ENCODE assay signal across 14 cellular contexts in genomic region chr17:17513626-17514025, GRCh38. TPM values are rescaled to one million over a fixed set of nuclear protein-coding genes. Genes with fewer than 3 reads are reported as not detected.
A peak's percentile ranks its signal among the peaks of the same experiment; 100 is the strongest.
DNase-seq lines count a peak whose midpoint lies in the region; ATAC-seq and TF ChIP-seq lines count a peak whose summit lies in the region.
"Had no signal": no experiment of that assay in that cellular context is flagged by ENCODE, and none has a peak within 500 bp of the region (broad histone marks: within the 10 kb centered on the region; RNA-seq: fewer than 3 reads in every experiment).

No MANE protein-coding gene starts in this region.

- no peaks in the 10 kb centered on the region for H3K27me3 Mint-ChIP-seq in activated T-helper 17 cell treated with anti-CD3 and anti-CD28 coated beads, Interleukin-2, amount 50 U/mL, for 72 hours
- H3K27me3 Mint-ChIP-seq in nephron (ENCODE audit: low read depth) (peaks cover 5% of the 10 kb centered on the region), GM23338 (ENCODE audit: insufficient read depth, low read depth, poor library complexity) (peaks cover 15% of the 10 kb centered on the region)
- H3K27me3 Mint-ChIP-seq in activated CD4-positive, alpha-beta T cell treated with anti-CD3 and anti-CD28 coated beads, Interleukin-2, amount 10 ng/mL, durations not matched to agents 24 days and 14 days = no peaks in the 10 kb centered on the region

- no peak for ATAC-seq in activated T-helper 17 cell treated with anti-CD3 and anti-CD28 coated beads, Interleukin-2, amount 50 U/mL, for 72 hours (replicated peaks)
- ATAC-seq in omental fat pad (ENCODE audit: low FRiP score) = no peak
- ATAC-seq in GM23338 = no peak

- no peaks in the 10 kb centered on the region for H3K36me3 Mint-ChIP-seq in activated T-helper 17 cell treated with anti-CD3 and anti-CD28 coated beads, Interleukin-2, amount 50 U/mL, for 72 hours (ENCODE audit: low read depth)
- H3K36me3 Mint-ChIP-seq in nephron (ENCODE audit: low read depth) = no peaks in the 10 kb centered on the region
- H3K36me3 Mint-ChIP-seq in GM23338 (ENCODE audit: low read depth) = no peaks in the 10 kb centered on the region; the same call in 2 of the 3 replicates
- H3K36me3 Mint-ChIP-seq in activated CD4-positive, alpha-beta T cell treated with anti-CD3 and anti-CD28 coated beads, Interleukin-2, amount 10 ng/mL, durations not matched to agents 24 days and 14 days (ENCODE audit: low read depth) = no peaks in the 10 kb centered on the region

- H2AFZ ChIP-seq in GM23338 = no peak overlapping the region

- no peak overlapping the region for H3K27ac ChIP-seq in left ventricle myocardium inferior (replicated peaks)
- H3K27ac ChIP-seq in GM23338 (ENCODE audit: low read depth) = no peak overlapping the region

- H3K4me1 Mint-ChIP-seq in activated T-helper 17 cell treated with anti-CD3 and anti-CD28 coated beads, Interleukin-2, amount 50 U/mL, for 72 hours = no peaks in the 10 kb centered on the region
- peaks cover 38% of the 10 kb centered on the region for H3K4me1 Mint-ChIP-seq in nephron
- peaks cover 26% of the 10 kb centered on the region for H3K4me1 Mint-ChIP-seq in GM23338
- H3K4me1 Mint-ChIP-seq in activated CD4-positive, alpha-beta T cell treated with anti-CD3 and anti-CD28 coated beads, Interleukin-2, amount 10 ng/mL, durations not matched to agents 24 days and 14 days = no peaks in the 10 kb centered on the region

- no peaks in the 10 kb centered on the region for H4K20me1 ChIP-seq in GM23338 (replicated peaks; ENCODE audit: insufficient read depth)

- H3K4me1 ChIP-seq in left ventricle myocardium inferior (no peaks in the 10 kb centered on the region), GM23338 (ENCODE audit: insufficient read depth) (peaks cover 8% of the 10 kb centered on the region; the same call in 1 of the 2 replicates)
- H3K4me1 ChIP-seq: HAP-1 had no signal

- intact Hi-C loops in left ventricle myocardium inferior (cut with micrococcal nuclease) (no loop called here), cardiac septum (cut with DNase I) (no loop called here)
- intact Hi-C loops in activated CD4-positive, alpha-beta T cell treated with anti-CD3 and anti-CD28 coated beads, Interleukin-2, amount 10 ng/mL, durations not matched to agents 24 days and 14 days (cut with micrococcal nuclease) = no loop called here

- H3K4me3 ChIP-seq in left ventricle myocardium inferior = no peak overlapping the region
- no peak overlapping the region for H3K4me3 ChIP-seq in GM23338
- H3K4me3 ChIP-seq: HAP-1 had no signal

- peak; percentile 9 for DNase-seq in left ventricle myocardium inferior
- DNase-seq in cardiac septum (ENCODE audit: low spot score) = no peak
- no peak for DNase-seq in omental fat pad (ENCODE audit: low spot score)
- no peak for DNase-seq in GM23338 (ENCODE audit: low spot score)
- no peak for DNase-seq in activated CD4-positive, alpha-beta T cell treated with anti-CD3 and anti-CD28 coated beads, Interleukin-2, amount 10 ng/mL, durations not matched to agents 24 days and 14 days
- DNase-seq: NCI-H1417 treated with DMSO at 0.1 percent for 48 hours, NCI-H187 treated with DMSO at 0.1 percent for 48 hours, NCI-H226, NCI-H524, NCI-H82 had no signal

- TF ChIP-seq CTCF in left ventricle myocardium inferior (IDR thresholded peaks at IDR 0.05; ENCODE audit: borderline replicate concordance) (no peak), nephron (IDR thresholded peaks at IDR 0.05; ENCODE audit: unreplicated experiment in 3 of 3) (no peak), omental fat pad (IDR thresholded peaks at IDR 0.05) (no peak), GM23338 (conservative IDR thresholded peaks at IDR 0.05; ENCODE audit: low read depth in 2 of 2) (no peak)

- 0 out of 2 replicates have a peak, but pooled peaks cover 3% of the 10 kb centered on the region for H3F3A ChIP-seq in GM23338 (replicated peaks; ENCODE audit: low read depth)

- H3K79me2 ChIP-seq in GM23338 (replicated peaks; ENCODE audit: insufficient read depth) = no peaks in the 10 kb centered on the region

- no peak overlapping the region for H3K4me2 ChIP-seq in GM23338

- H3K27me3 ChIP-seq in left ventricle myocardium inferior (ENCODE audit: low read depth) (no peaks in the 10 kb centered on the region), GM23338 (ENCODE audit: insufficient read depth) (no peaks in the 10 kb centered on the region)

- H3K9me2 ChIP-seq in GM23338 (ENCODE audit: insufficient read depth) = no peaks in the 10 kb centered on the region

- H3K36me3 ChIP-seq in left ventricle myocardium inferior (no peaks in the 10 kb centered on the region), GM23338 (ENCODE audit: insufficient read depth) (no peaks in the 10 kb centered on the region)
- H3K36me3 ChIP-seq: HAP-1 had no signal

- H3K27ac Mint-ChIP-seq in activated T-helper 17 cell treated with anti-CD3 and anti-CD28 coated beads, Interleukin-2, amount 50 U/mL, for 72 hours = peak overlapping the region; percentile 3
- H3K27ac Mint-ChIP-seq in nephron (peak overlapping the region in 2 of 3 experiments; percentile 15 to 30), GM23338 (no peak overlapping the region; the same call in 1 of the 2 replicates)
- H3K27ac Mint-ChIP-seq in activated CD4-positive, alpha-beta T cell treated with anti-CD3 and anti-CD28 coated beads, Interleukin-2, amount 10 ng/mL, durations not matched to agents 24 days and 14 days = no peak overlapping the region

- no peaks in the 10 kb centered on the region for H3K9me3 ChIP-seq in left ventricle myocardium inferior (replicated peaks)
- H3K9me3 ChIP-seq: HAP-1 had no signal

- H3K4me3 Mint-ChIP-seq in activated T-helper 17 cell treated with anti-CD3 and anti-CD28 coated beads, Interleukin-2, amount 50 U/mL, for 72 hours = no peak overlapping the region
- no peak overlapping the region for H3K4me3 Mint-ChIP-seq in nephron
- H3K4me3 Mint-ChIP-seq in GM23338 = no peak overlapping the region
- H3K4me3 Mint-ChIP-seq in activated CD4-positive, alpha-beta T cell treated with anti-CD3 and anti-CD28 coated beads, Interleukin-2, amount 10 ng/mL, durations not matched to agents 24 days and 14 days = no peak overlapping the region

- H3K9me3 Mint-ChIP-seq in activated T-helper 17 cell treated with anti-CD3 and anti-CD28 coated beads, Interleukin-2, amount 50 U/mL, for 72 hours = no peaks in the 10 kb centered on the region
- H3K9me3 Mint-ChIP-seq in nephron (no peaks in the 10 kb centered on the region), GM23338 (no peaks in the 10 kb centered on the region)
- H3K9me3 Mint-ChIP-seq in activated CD4-positive, alpha-beta T cell treated with anti-CD3 and anti-CD28 coated beads, Interleukin-2, amount 10 ng/mL, durations not matched to agents 24 days and 14 days = no peaks in the 10 kb centered on the region

TF ChIP-seq in GM23338, 12 proteins besides CTCF, POLR2A, EP300 and RAD21 (continues in another document):
- TF ChIP-seq POLR2AphosphoS5 (IDR thresholded peaks at IDR 0.05; ENCODE audit: low read depth) (no peak), CREB1 (CRISPR knock-in tag; IDR thresholded peaks at IDR 0.05; ENCODE audit: low read depth) (no peak), EZH2 (IDR thresholded peaks at IDR 0.05; ENCODE audit: low read depth, unreplicated experiment) (no peak)
- TF ChIP-seq, protein P1, sequence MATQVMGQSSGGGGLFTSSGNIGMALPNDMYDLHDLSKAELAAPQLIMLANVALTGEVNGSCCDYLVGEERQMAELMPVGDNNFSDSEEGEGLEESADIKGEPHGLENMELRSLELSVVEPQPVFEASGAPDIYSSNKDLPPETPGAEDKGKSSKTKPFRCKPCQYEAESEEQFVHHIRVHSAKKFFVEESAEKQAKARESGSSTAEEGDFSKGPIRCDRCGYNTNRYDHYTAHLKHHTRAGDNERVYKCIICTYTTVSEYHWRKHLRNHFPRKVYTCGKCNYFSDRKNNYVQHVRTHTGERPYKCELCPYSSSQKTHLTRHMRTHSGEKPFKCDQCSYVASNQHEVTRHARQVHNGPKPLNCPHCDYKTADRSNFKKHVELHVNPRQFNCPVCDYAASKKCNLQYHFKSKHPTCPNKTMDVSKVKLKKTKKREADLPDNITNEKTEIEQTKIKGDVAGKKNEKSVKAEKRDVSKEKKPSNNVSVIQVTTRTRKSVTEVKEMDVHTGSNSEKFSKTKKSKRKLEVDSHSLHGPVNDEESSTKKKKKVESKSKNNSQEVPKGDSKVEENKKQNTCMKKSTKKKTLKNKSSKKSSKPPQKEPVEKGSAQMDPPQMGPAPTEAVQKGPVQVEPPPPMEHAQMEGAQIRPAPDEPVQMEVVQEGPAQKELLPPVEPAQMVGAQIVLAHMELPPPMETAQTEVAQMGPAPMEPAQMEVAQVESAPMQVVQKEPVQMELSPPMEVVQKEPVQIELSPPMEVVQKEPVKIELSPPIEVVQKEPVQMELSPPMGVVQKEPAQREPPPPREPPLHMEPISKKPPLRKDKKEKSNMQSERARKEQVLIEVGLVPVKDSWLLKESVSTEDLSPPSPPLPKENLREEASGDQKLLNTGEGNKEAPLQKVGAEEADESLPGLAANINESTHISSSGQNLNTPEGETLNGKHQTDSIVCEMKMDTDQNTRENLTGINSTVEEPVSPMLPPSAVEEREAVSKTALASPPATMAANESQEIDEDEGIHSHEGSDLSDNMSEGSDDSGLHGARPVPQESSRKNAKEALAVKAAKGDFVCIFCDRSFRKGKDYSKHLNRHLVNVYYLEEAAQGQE (IDR thresholded peaks at IDR 0.05; ENCODE audit: unreplicated experiment) = no peak

RNA-seq across cellular contexts. Expression of gene RASD1, which starts 17.4 kb away (rescaled TPM):
- 25.4 TPM for total RNA-seq in left ventricle myocardium inferior
- 4.4 TPM for total RNA-seq in cardiac septum
- 1 to 10 TPM; 1.3 TPM for total RNA-seq in activated T-helper 17 cell treated with anti-CD3 and anti-CD28 coated beads, Interleukin-2, amount 50 U/mL, for 72 hours
- total RNA-seq in omental fat pad = 100 to 1,000 TPM in 3 of 4 donors, 10 to 100 TPM in 1; 76.9 to 413 (median 322) TPM
- total RNA-seq in GM23338 (2014; rRNA removed; shearing (Covaris generic)) = 1.4 and 3.7 TPM in 2 replicates
- 3.6 and 3.9 TPM in 2 replicates for polyA plus RNA-seq in GM23338 (2016; fragmentation: Nextera tagmentation; extraction: Ambion mirVana)
- total RNA-seq in activated CD4-positive, alpha-beta T cell treated with anti-CD3 and anti-CD28 coated beads, Interleukin-2, amount 10 ng/mL, durations not matched to agents 24 days and 14 days = 6.6 and 7.5 TPM in 2 replicates
- total RNA-seq: RPMI7951 had no signal

RNA-seq across cellular contexts. Expression of gene MED9, which starts 36.8 kb away (rescaled TPM):
- total RNA-seq in left ventricle myocardium inferior (34.1 TPM), cardiac septum (30.5 TPM), omental fat pad (10 to 100 TPM; 11.5 to 26.2 (median 16.2) TPM)
- total RNA-seq in activated T-helper 17 cell treated with anti-CD3 and anti-CD28 coated beads, Interleukin-2, amount 50 U/mL, for 72 hours = 10 to 100 TPM; 12.3 to 14.9 TPM
- 19.9 and 27.0 TPM in 2 replicates for total RNA-seq in GM23338 (2014; rRNA removed; shearing (Covaris generic))
- polyA plus RNA-seq in GM23338 (2016; fragmentation: Nextera tagmentation; extraction: Ambion mirVana) = 14.0 and 17.3 TPM in 2 replicates
- total RNA-seq in activated CD4-positive, alpha-beta T cell treated with anti-CD3 and anti-CD28 coated beads, Interleukin-2, amount 10 ng/mL, durations not matched to agents 24 days and 14 days = 14.4 and 15.3 TPM in 2 replicates

Comparison
In these comparisons a context has a peak if more than half of its experiments do, and no peak if none do; other contexts are left out.
1. H3K27ac Mint-ChIP-seq: peak in activated T-helper 17 cell treated with anti-CD3 and anti-CD28 coated beads, Interleukin-2, amount 50 U/mL, for 72 hours (single experiment) and nephron (2 of 3); none in GM23338 (single experiment) and activated CD4-positive, alpha-beta T cell treated with anti-CD3 and anti-CD28 coated beads, Interleukin-2, amount 10 ng/mL, durations not matched to agents 24 days and 14 days (single experiment).